In genomic region chr11:95968585-95968984, GRCh38 we compare ENCODE assay signal across 13 cellular contexts. TPM values are rescaled to one million over a fixed set of nuclear protein-coding genes. Genes with fewer than 3 reads are reported as not detected.
DNase-seq lines count a peak whose midpoint lies in the region; ATAC-seq and TF ChIP-seq lines count a peak whose summit lies in the region.
"Had no signal": no experiment of that assay in that cellular context is flagged by ENCODE, and none has a peak within 500 bp of the region (broad histone marks: within the 10 kb centered on the region; RNA-seq: fewer than 3 reads in every experiment).

No MANE protein-coding gene starts in this region.

- WGBS in right lobe of liver (ENCODE audit: insufficient coverage, low coverage, low lambda C conversion rate, missing lambda C conversion rate) = 50% methylated on average over 1 of the region's 1 CpG

- no peaks in the 10 kb centered on the region for H3K4me1 Mint-ChIP-seq in CD14-positive monocyte
- H3K4me1 Mint-ChIP-seq: naive thymus-derived CD4-positive, alpha-beta T cell had no signal

- H3K9me3 ChIP-seq in DOHH2 (ENCODE audit: control insufficient read depth, insufficient read depth, low read length) (no peaks in the 10 kb centered on the region), right lobe of liver (no peaks in the 10 kb centered on the region), tibial artery (no peaks in the 10 kb centered on the region)

- in situ Hi-C loops in astrocyte of the spinal cord (cut with HindIII; ENCODE audit: low sequenced_read_pairs) = no loop called here

- H3K4me3 ChIP-seq in DOHH2 (ENCODE audit: low read length) (no peak overlapping the region), astrocyte of the spinal cord (ENCODE audit: low read depth, low read length) (no peak overlapping the region), right lobe of liver (no peak overlapping the region), tibial artery (no peak overlapping the region)
- no peak overlapping the region for H3K4me3 ChIP-seq in Jurkat, Clone E6-1 (ENCODE audit: low read length)

- peaks cover 0 to 2% (median 0%) of the 10 kb centered on the region in 7 donors for H3K9me3 Mint-ChIP-seq in CD14-positive monocyte

- H3F3A ChIP-seq in DOHH2 (ENCODE audit: control insufficient read depth, insufficient read depth) = no peaks in the 10 kb centered on the region

- no peak overlapping the region for H3K4me2 ChIP-seq in DOHH2 (ENCODE audit: low read length)

- no peaks in the 10 kb centered on the region for H4K20me1 ChIP-seq in DOHH2 (ENCODE audit: control insufficient read depth, insufficient read depth, low read depth, low read length)

- H3K36me3 Mint-ChIP-seq in CD14-positive monocyte = no peaks in the 10 kb centered on the region

- H3K36me3 ChIP-seq in DOHH2 (ENCODE audit: control insufficient read depth, low read length) = no peaks in the 10 kb centered on the region
- no peaks in the 10 kb centered on the region for H3K36me3 ChIP-seq in right lobe of liver
- no peaks in the 10 kb centered on the region for H3K36me3 ChIP-seq in tibial artery

- no peaks in the 10 kb centered on the region for H3K79me2 ChIP-seq in DOHH2 (ENCODE audit: control insufficient read depth, low read length)

- TF ChIP-seq POLR2A in right lobe of liver (IDR thresholded peaks at IDR 0.05) = no peak

- peak; percentile 6 for DNase-seq in Jurkat, Clone E6-1 (ENCODE audit: low read depth, low spot score)
- DNase-seq in astrocyte of the spinal cord (ENCODE audit: low read depth, low spot score) = peak; percentile 24
- no peak for DNase-seq in right lobe of liver
- no peak for DNase-seq in tibial artery
- no peak for DNase-seq in CD14-positive monocyte (ENCODE audit: low spot score)
- no peak for DNase-seq in Ammon's horn (ENCODE audit: low spot score)
- no peak for DNase-seq in dedifferentiated amniotic fluid mesenchymal stem cell (ENCODE audit: extremely low spot score)
- DNase-seq: activated CD8-positive, alpha-beta memory T cell treated with anti-CD3 and anti-CD28 coated beads, Interleukin-2, amount 50 U/mL, for 4 hours; anterior cingulate cortex; DMS153; naive thymus-derived CD4-positive, alpha-beta T cell; NCI-H1694 had no signal

- no peaks in the 10 kb centered on the region for H3K4me1 ChIP-seq in DOHH2 (ENCODE audit: control insufficient read depth, low read length)
- no peaks in the 10 kb centered on the region for H3K4me1 ChIP-seq in right lobe of liver
- no peaks in the 10 kb centered on the region for H3K4me1 ChIP-seq in tibial artery

- no peaks in the 10 kb centered on the region for H3K9me2 ChIP-seq in DOHH2 (replicated peaks; ENCODE audit: control insufficient read depth, low read length)

- peaks cover 11% of the 10 kb centered on the region for H3K27me3 ChIP-seq in DOHH2 (ENCODE audit: control insufficient read depth, low read length)
- H3K27me3 ChIP-seq in right lobe of liver = no peaks in the 10 kb centered on the region
- H3K27me3 ChIP-seq in tibial artery = no peaks in the 10 kb centered on the region

- H3K27ac Mint-ChIP-seq in CD14-positive monocyte = no peak overlapping the region

- no peak overlapping the region for H3K27ac ChIP-seq in DOHH2 (ENCODE audit: low read depth, low read length)
- no peak overlapping the region for H3K27ac ChIP-seq in right lobe of liver
- no peak overlapping the region for H3K27ac ChIP-seq in tibial artery

- intact Hi-C loops in right lobe of liver (cut with DNase I) (no loop called here), tibial artery (cut with DNase I; ENCODE audit: low total_unique reads) (no loop called here), CD14-positive monocyte (cut with micrococcal nuclease) (no loop called here)

- H3K4me3 Mint-ChIP-seq in CD14-positive monocyte = no peak overlapping the region
- H3K4me3 Mint-ChIP-seq: naive thymus-derived CD4-positive, alpha-beta T cell had no signal

- peaks cover 0 to 4% (median 0%) of the 10 kb centered on the region in 3 donors for H3K27me3 Mint-ChIP-seq in CD14-positive monocyte (ENCODE audit: low read depth in 3 of 3)

- no peak for ATAC-seq in right lobe of liver
- ATAC-seq: naive thymus-derived CD4-positive, alpha-beta T cell had no signal

- TF ChIP-seq CTCF in DOHH2 (IDR thresholded peaks at IDR 0.05; ENCODE audit: low read depth, low read length, poor library complexity, severe bottlenecking) = peak; percentile 48
- peak; percentile 40 for TF ChIP-seq CTCF in astrocyte of the spinal cord (IDR thresholded peaks at IDR 0.05; ENCODE audit: low read depth, low read length)
- TF ChIP-seq CTCF in right lobe of liver (IDR thresholded peaks at IDR 0.05) = peak in 3 of 4 donors; percentile 5 to 24 (median 16)
- TF ChIP-seq CTCF in tibial artery (IDR thresholded peaks at IDR 0.05) = no peak
- TF ChIP-seq CTCF in CD14-positive monocyte (IDR thresholded peaks at IDR 0.05) = no peak

RNA-seq across cellular contexts. Expression of gene MTMR2, which starts 44.7 kb away (rescaled TPM):
- polyA plus RNA-seq in Jurkat, Clone E6-1 (2012; ENCODE audit: insufficient read depth, insufficient read length) = 22.0 TPM
- 1 to 10 TPM; 1.7 to 8.7 (median 3.9) TPM for total RNA-seq in right lobe of liver
- 1 to 10 TPM; 2.6 to 5.1 TPM for polyA plus RNA-seq in CD14-positive monocyte

Comparison
In these comparisons a context has a peak if more than half of its experiments do, and no peak if none do; other contexts are left out.
1. CTCF ChIP-seq: peak in DOHH2 (single experiment), astrocyte of the spinal cord (single experiment) and right lobe of liver (3 of 4); none in tibial artery (0 of 2) and CD14-positive monocyte (single experiment).
2. DNase-seq: peak in Jurkat, Clone E6-1 (single experiment) and astrocyte of the spinal cord (single experiment); none in right lobe of liver (0 of 3), tibial artery (0 of 2), CD14-positive monocyte (single experiment), Ammon's horn (single experiment) and dedifferentiated amniotic fluid mesenchymal stem cell (single experiment).